Comparison of ENCODE assay signal across 19 cellular contexts in genomic region chr2:65364986-65365733, GRCh38.
DNase-seq lines count a peak whose midpoint lies in the region; ATAC-seq, FAIRE-seq and TF ChIP-seq lines count a peak whose summit lies in the region.
"Had no signal": no experiment of that assay in that cellular context is flagged by ENCODE, and none has a peak within 500 bp of the region (broad histone marks: within the 10 kb centered on the region; RNA-seq: fewer than 3 reads in every experiment).

No MANE protein-coding gene starts in this region.

- H3K36me3 ChIP-seq in K562 (ENCODE audit: control insufficient read depth, insufficient read depth, low read length): no peaks in the 10 kb centered on the region

- peaks cover 93% of the 10 kb centered on the region for H3K79me2 ChIP-seq in K562 (ENCODE audit: control insufficient read depth, insufficient read depth, low read length)

- FAIRE-seq in GM12891 (lab: Jason Lieb, UNC): no peak
- FAIRE-seq in K562 (lab: Jason Lieb, UNC): no peak
- FAIRE-seq: frontal cortex, urothelium cell line had no signal

- peaks cover 13% of the 10 kb centered on the region for H4K20me1 ChIP-seq in K562 (replicated peaks; ENCODE audit: control insufficient read depth, insufficient read depth, low read length)

- BruUV-seq in K562 (replicated peaks; lab: Mats Ljungman, UMichigan): no TSS peak

- H3K9me3 Mint-ChIP-seq in nephron: no peaks in the 10 kb centered on the region
- H3K9me3 Mint-ChIP-seq: stimulated activated effector memory CD8-positive, alpha-beta T cell treated with anti-CD3 and anti-CD28 coated beads, Interleukin-12 subunit alpha, Interleukin-12 subunit beta, amount 100 ng/mL, for 72 hours had no signal

- H3K36me3 Mint-ChIP-seq in nephron (ENCODE audit: low read depth): no peaks in the 10 kb centered on the region
- H3K36me3 Mint-ChIP-seq: stimulated activated effector memory CD8-positive, alpha-beta T cell treated with anti-CD3 and anti-CD28 coated beads, Interleukin-12 subunit alpha, Interleukin-12 subunit beta, amount 100 ng/mL, for 72 hours had no signal

- TF ChIP-seq EP300 in K562 (IDR thresholded peaks at IDR 0.05; ENCODE audit: low read length): no peak

- intact Hi-C loops in K562 (cut with micrococcal nuclease): loop anchor here (5.0 kb wide), 1 partner anchor 88 kb away; no protein-coding TSS in a partner anchor

- peak overlapping the region in 2 of 3 experiments; percentile 65 to 76 for H3K4me3 Mint-ChIP-seq in nephron

- H3K4me2 ChIP-seq in K562 (ENCODE audit: insufficient read depth, low read length): 0 out of 2 replicates have a peak overlapping the region, but pooled peaks have one; percentile 4

- no peaks in the 10 kb centered on the region for H3K27me3 ChIP-seq in K562 (ENCODE audit: control insufficient read depth in 2 of 2, insufficient read depth in 2 of 2, low read length in 2 of 2)

- H3K27ac ChIP-seq in K562 (ENCODE audit: extremely low read depth, low read depth, low read length): no peak overlapping the region; the same call in 2 of the 3 replicates
- H3K27ac ChIP-seq: C4-2B had no signal

- CTCF ChIA-PET in K562 (lab: Yijun Ruan, JAX; ENCODE audit: low intra/inter-chr PET ratio): no interaction called here

- ATAC-seq in K562: no peak
- no peak for ATAC-seq in GM19463 (IDR thresholded peaks at IDR 0.05; ENCODE audit: unreplicated experiment)
- ATAC-seq: activated CD4-positive, CD25-positive, alpha-beta regulatory T cell treated with anti-CD3 and anti-CD28 coated beads, Interleukin-2, amount 50 U/mL, for 24 hours; stimulated activated effector memory CD8-positive, alpha-beta T cell treated with anti-CD3 and anti-CD28 coated beads, Interleukin-12 subunit alpha, Interleukin-12 subunit beta, amount 100 ng/mL, for 72 hours had no signal

- H2AFZ ChIP-seq in K562 (ENCODE audit: low read depth, low read length): no peak overlapping the region

- TF ChIP-seq POLR2A in GM12891 (IDR thresholded peaks at IDR 0.05; ENCODE audit: low read depth, low read length) (no peak), K562 (conservative IDR thresholded peaks at IDR 0.05) (no peak)

- peaks cover 70% of the 10 kb centered on the region for H3K4me1 Mint-ChIP-seq in nephron

- 37% methylated on average over 2 of the region's 2 CpGs for WGBS in K562 (ENCODE audit: insufficient coverage, low coverage, missing lambda C conversion rate)

- H3K9ac ChIP-seq in K562 (ENCODE audit: insufficient read depth in 1 of 2, low read depth in 2 of 2, low read length in 2 of 2): peak overlapping the region in 1 of 2 experiments; percentile 1; a peak in 1 of 4 replicates

- DNase-seq in GM12891 (ENCODE audit: insufficient read length, low spot score) (no peak), MV-4-11 (lab: John Stamatoyannopoulos, UW) (peak; percentile 17), K562 (ENCODE audit: extremely low read depth in 1 of 4, low spot score in 3 of 4) (no peak), iPS-NIHi7 (ENCODE audit: extremely low spot score) (no peak), EL (no peak), NCI-H2171 treated with DMSO at 0.1 percent for 48 hours (lab: John Stamatoyannopoulos, UW) (no peak)
- DNase-seq: activated T-cell treated with anti-CD3 and anti-CD28 coated beads for 4 hours; effector CD4-positive, alpha-beta T cell; Kasumi-1; NCI-H2029 treated with DMSO at 0.1 percent for 48 hours; stimulated activated CD4-positive, alpha-beta T cell treated with anti-CD3 and anti-CD28 coated beads, Interleukin-4, amount 100 ng/mL, for 24 hours; SW 1271 had no signal

- in situ Hi-C loops in K562 (cut with MboI): no loop called here

- H3K9me1 ChIP-seq in K562 (ENCODE audit: control insufficient read depth, insufficient read depth, low read length): no peaks in the 10 kb centered on the region

- POLR2A ChIA-PET in K562 (lab: Yijun Ruan, JAX): interaction anchor here (0.8 to 3.8 kb wide), 2 partner anchors 13 to 71 kb away, joined by 4 to 12 read pairs; no protein-coding TSS in a partner anchor

- peaks cover 5% of the 10 kb centered on the region for H3K27me3 Mint-ChIP-seq in nephron (ENCODE audit: low read depth)

- TF ChIP-seq CTCF in K562 (IDR thresholded peaks at IDR 0.05 in 2 of 3, conservative IDR thresholded peaks at IDR 0.05 in 1 of 3; ENCODE audit: insufficient read depth in 2 of 3, low read depth in 1 of 3, low read length in 3 of 3): no peak
- TF ChIP-seq CTCF in nephron (IDR thresholded peaks at IDR 0.05; ENCODE audit: unreplicated experiment in 3 of 3): no peak

- H3K4me3 ChIP-seq in K562: no peak overlapping the region

- H3K9me3 ChIP-seq in K562 (replicated peaks; ENCODE audit: control insufficient read depth, insufficient read depth, low read depth, low read length): no peaks in the 10 kb centered on the region

- TF ChIP-seq RAD21 in K562 (CRISPR knock-in tag; conservative IDR thresholded peaks at IDR 0.05 in 1 of 2, IDR thresholded peaks at IDR 0.05 in 1 of 2): no peak

- peaks cover 12 to 63% of the 10 kb centered on the region in 2 experiments for H3K4me1 ChIP-seq in K562 (replicated peaks in 1 of 2; ENCODE audit: control insufficient read depth in 2 of 2, insufficient read depth in 2 of 2, low read length in 2 of 2)

- H3K27ac Mint-ChIP-seq in nephron: peak overlapping the region; percentile 11 to 72 (median 40)

TF ChIP-seq in GM12891, 5 proteins besides CTCF, POLR2A, EP300 and RAD21:
- no peak for TF ChIP-seq POU2F2 (IDR thresholded peaks at IDR 0.05; ENCODE audit: low read depth, low read length)
- TF ChIP-seq SPI1 (IDR thresholded peaks at IDR 0.05; ENCODE audit: low read depth, low read length): peak; percentile 50; the same call in 1 of the 2 replicates
- no peak for TF ChIP-seq POLR2AphosphoS5 (IDR thresholded peaks at IDR 0.05; ENCODE audit: low read depth, low read length)
TF ChIP-seq in GM12891: peak in this region for 1.

TF ChIP-seq in K562, 482 proteins besides CTCF, POLR2A, EP300 and RAD21:
- TF ChIP-seq ZNF785 (CRISPR knock-in tag; IDR thresholded peaks at IDR 0.05) (no peak), OTX1 (CRISPR knock-in tag; IDR thresholded peaks at IDR 0.05) (no peak), RCOR1 (IDR thresholded peaks at IDR 0.05; ENCODE audit: borderline replicate concordance in 1 of 2, low read depth in 2 of 2, low read length in 2 of 2) (0 out of 4 replicates have a peak, but pooled peaks of 1 of the 2 experiments have one; percentile 15), KDM1A (IDR thresholded peaks at IDR 0.05) (peak in 1 of 2 experiments; percentile 15; a peak in 1 of 4 replicates), HNRNPH1 (optimal IDR thresholded peaks at IDR 0.05; ENCODE audit: low read depth, low read length) (no peak), ZFX (CRISPR knock-in tag; IDR thresholded peaks at IDR 0.05) (no peak), CC2D1A (IDR thresholded peaks at IDR 0.05) (no peak), TRIM25 (IDR thresholded peaks at IDR 0.05; ENCODE audit: borderline replicate concordance) (no peak), SIX5 (IDR thresholded peaks at IDR 0.05; ENCODE audit: borderline replicate concordance in 1 of 2, insufficient read depth in 1 of 2, low read depth in 1 of 2, low read length in 2 of 2) (no peak), ZNF217 (CRISPR knock-in tag; IDR thresholded peaks at IDR 0.05) (no peak), MTF1 (CRISPR knock-in tag; IDR thresholded peaks at IDR 0.05; ENCODE audit: borderline replicate concordance) (no peak)
